In genomic region chr6:105994522-105995402, GRCh38 we compare ENCODE assay signal across 8 cellular contexts.
DNase-seq lines count a peak whose midpoint lies in the region; ATAC-seq and TF ChIP-seq lines count a peak whose summit lies in the region.

No MANE protein-coding gene starts in this region.

- H3K27me3 ChIP-seq in fibroblast of lung (ENCODE audit: control insufficient read depth, insufficient read depth, low read length) = no peaks in the 10 kb centered on the region
- H3K27me3 ChIP-seq in thoracic aorta (replicated peaks; ENCODE audit: insufficient read depth) = peaks cover 21% of the 10 kb centered on the region

- POLR2A ChIA-PET in naive thymus-derived CD8-positive, alpha-beta T cell (lab: Charles Lee) = interaction anchor here (0.7 to 2.9 kb wide), 2 partner anchors 94 to 123 kb away, joined by 3 to 10 read pairs; no protein-coding TSS in a partner anchor

- TF ChIP-seq CTCF in fibroblast of lung (conservative IDR thresholded peaks at IDR 0.05 in 1 of 2, IDR thresholded peaks at IDR 0.05 in 1 of 2; ENCODE audit: low read depth in 1 of 2, low read length in 2 of 2) (no peak), thoracic aorta (IDR thresholded peaks at IDR 0.05) (no peak)

- H3K27ac Mint-ChIP-seq in activated T-cell treated with anti-CD3 and anti-CD28 coated beads, Interleukin-2, amount 50 U/mL, for 72 hours = peak overlapping the region; percentile 56
- H3K27ac Mint-ChIP-seq in naive thymus-derived CD8-positive, alpha-beta T cell = peak overlapping the region in 5 of 10 donors; percentile 57 to 74 (median 64)

- H3K36me3 ChIP-seq in fibroblast of lung (ENCODE audit: control insufficient read depth, insufficient read depth, low read length) (no peaks in the 10 kb centered on the region), thoracic aorta (no peaks in the 10 kb centered on the region)

- DNase-seq in SIG-M5 treated with dmso at 0.1 percent for 504 hours (lab: John Stamatoyannopoulos, UW; ENCODE audit: unreplicated experiment) = peak; percentile 70
- DNase-seq in SIG-M5 (lab: John Stamatoyannopoulos, UW) = no peak
- DNase-seq in NOMO-1 (lab: John Stamatoyannopoulos, UW; ENCODE audit: unreplicated experiment in 2 of 2) = peak; percentile 78 to 87
- peak; percentile 54 to 65 for DNase-seq in activated T-cell treated with anti-CD3 and anti-CD28 coated beads, Interleukin-2, amount 50 U/mL, for 72 hours
- peak; percentile 73 to 80 for DNase-seq in fibroblast of lung (ENCODE audit: low read depth in 2 of 2)
- DNase-seq in naive thymus-derived CD8-positive, alpha-beta T cell = peak in 8 of 10 donors; percentile 15 to 64 (median 31)
- no peak for DNase-seq in thoracic aorta (ENCODE audit: low spot score)

- H3K36me3 Mint-ChIP-seq in activated T-cell treated with anti-CD3 and anti-CD28 coated beads, Interleukin-2, amount 50 U/mL, for 72 hours (ENCODE audit: insufficient read depth in 2 of 2) = peaks cover 0 to 3% of the 10 kb centered on the region in 2 donors
- H3K36me3 Mint-ChIP-seq in naive thymus-derived CD8-positive, alpha-beta T cell = peaks cover 0 to 5% (median 0%) of the 10 kb centered on the region in 3 donors

- peak overlapping the region; percentile 90 for H3K27ac ChIP-seq in fibroblast of lung (ENCODE audit: insufficient read depth, low read length)
- peak overlapping the region; percentile 11 to 36 for H3K27ac ChIP-seq in thoracic aorta

- peak; percentile 17 to 41 for ATAC-seq in activated T-cell treated with anti-CD3 and anti-CD28 coated beads, Interleukin-2, amount 50 U/mL, for 72 hours (replicated peaks in 1 of 2)
- ATAC-seq in naive thymus-derived CD8-positive, alpha-beta T cell = peak in 1 of 2 donors; percentile 7
- ATAC-seq in thoracic aorta (ENCODE audit: insufficient number of reproducible peaks, low FRiP score, low read depth) (peak; percentile 33), HG03280 (IDR thresholded peaks at IDR 0.05; ENCODE audit: unreplicated experiment) (no peak)

- peak overlapping the region; percentile 72 for H2AFZ ChIP-seq in fibroblast of lung (ENCODE audit: low read length)

- no peaks in the 10 kb centered on the region for H3K9me3 Mint-ChIP-seq in activated T-cell treated with anti-CD3 and anti-CD28 coated beads, Interleukin-2, amount 50 U/mL, for 72 hours
- H3K9me3 Mint-ChIP-seq in naive thymus-derived CD8-positive, alpha-beta T cell = peaks cover 0 to 5% (median 0%) of the 10 kb centered on the region in 9 donors

- no peaks in the 10 kb centered on the region for H3K79me2 ChIP-seq in fibroblast of lung (ENCODE audit: control insufficient read depth, insufficient read depth, low read length)

- H3K27me3 Mint-ChIP-seq in activated T-cell treated with anti-CD3 and anti-CD28 coated beads, Interleukin-2, amount 50 U/mL, for 72 hours (ENCODE audit: low read depth) = peaks cover 72% of the 10 kb centered on the region
- peaks cover 37 to 73% (median 65%) of the 10 kb centered on the region in 5 donors for H3K27me3 Mint-ChIP-seq in naive thymus-derived CD8-positive, alpha-beta T cell

- H3K4me3 ChIP-seq in fibroblast of lung (replicated peaks in 1 of 4; ENCODE audit: control extremely low read depth in 1 of 4, insufficient read depth in 1 of 4, low read depth in 3 of 4, low read length in 4 of 4) = peak overlapping the region; percentile 65 to 88 (median 77)
- peak overlapping the region; percentile 90 for H3K4me3 ChIP-seq in thoracic aorta

- H3K9me3 ChIP-seq in fibroblast of lung (ENCODE audit: control insufficient read depth, insufficient read depth, low read depth, low read length) (no peaks in the 10 kb centered on the region), thoracic aorta (no peaks in the 10 kb centered on the region)

- H3K9ac ChIP-seq in fibroblast of lung (ENCODE audit: insufficient read depth, low read length) = peak overlapping the region; percentile 89

- H3K4me1 Mint-ChIP-seq in activated T-cell treated with anti-CD3 and anti-CD28 coated beads, Interleukin-2, amount 50 U/mL, for 72 hours (ENCODE audit: low read depth) = peaks cover 36% of the 10 kb centered on the region
- peaks cover 17 to 35% (median 25%) of the 10 kb centered on the region in 4 donors for H3K4me1 Mint-ChIP-seq in naive thymus-derived CD8-positive, alpha-beta T cell

- peak overlapping the region; percentile 94 to 98 for H3K4me3 Mint-ChIP-seq in activated T-cell treated with anti-CD3 and anti-CD28 coated beads, Interleukin-2, amount 50 U/mL, for 72 hours
- H3K4me3 Mint-ChIP-seq in naive thymus-derived CD8-positive, alpha-beta T cell = peak overlapping the region; percentile 88 to 98 (median 92)

- no peaks in the 10 kb centered on the region for H4K20me1 ChIP-seq in fibroblast of lung (ENCODE audit: control insufficient read depth, extremely low read depth, insufficient read depth, low read length)

- H3K4me1 ChIP-seq in fibroblast of lung (ENCODE audit: control insufficient read depth, extremely low read depth, insufficient read depth, low read length) = peaks cover 4% of the 10 kb centered on the region
- peaks cover 15 to 36% of the 10 kb centered on the region in 2 donors for H3K4me1 ChIP-seq in thoracic aorta (ENCODE audit: control insufficient read depth in 1 of 2, low read depth in 2 of 2)

- peak overlapping the region; percentile 81 for H3K4me2 ChIP-seq in fibroblast of lung (ENCODE audit: extremely low read depth, insufficient read depth, low read length)

Comparison
In these comparisons a context has a peak if more than half of its experiments do, and no peak if none do; other contexts are left out.
1. DNase-seq: peak in SIG-M5 treated with dmso at 0.1 percent for 504 hours (single experiment), NOMO-1 (2 of 2), activated T-cell treated with anti-CD3 and anti-CD28 coated beads, Interleukin-2, amount 50 U/mL, for 72 hours (2 of 2), fibroblast of lung (2 of 2) and naive thymus-derived CD8-positive, alpha-beta T cell (8 of 10); none in SIG-M5 (single experiment) and thoracic aorta (single experiment).